In the genomic region with DNA sequence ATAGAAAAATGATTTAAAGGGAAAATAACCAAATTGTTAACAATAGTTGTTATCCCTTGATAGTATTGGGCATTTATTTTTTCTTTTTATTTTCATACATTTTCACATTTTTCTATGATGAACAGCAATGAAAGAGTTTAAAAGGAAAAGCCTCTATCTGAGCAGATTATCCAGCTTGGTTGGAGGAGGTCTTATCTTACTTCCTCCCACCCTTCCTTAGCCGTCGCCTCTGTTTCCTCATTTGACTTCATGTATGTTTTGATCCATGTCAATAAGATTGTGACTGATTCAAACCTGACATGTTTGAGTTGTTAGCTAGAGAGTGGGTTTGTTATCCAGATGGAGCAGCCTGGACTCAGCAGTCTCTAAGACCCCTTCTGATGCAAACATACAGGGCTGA, we compare ENCODE assay signal across 18 cellular contexts. TPM values are rescaled to one million over a fixed set of nuclear protein-coding genes. Genes with fewer than 3 reads are reported as not detected.
DNase-seq lines count a peak whose midpoint lies in the region; ATAC-seq and TF ChIP-seq lines count a peak whose summit lies in the region.
"Had no signal": no experiment of that assay in that cellular context is flagged by ENCODE, and none has a peak within 500 bp of the region (broad histone marks: within the 10 kb centered on the region; RNA-seq: fewer than 3 reads in every experiment).

No MANE protein-coding gene starts in this region.

- DNase-seq in CMK (ENCODE audit: low read depth), result peak; percentile 80
- DNase-seq in Kasumi-1 (lab: John Stamatoyannopoulos, UW), result peak; percentile 21 to 35
- no peak for DNase-seq in neuronal stem cell (ENCODE audit: low spot score)
- DNase-seq in T-helper 2 cell treated with Interferon-gamma antibody and Interleukin-4, amounts not matched to agents 5 μg/mL and 100 μg/mL, for 36 hours (ENCODE audit: low spot score), result no peak
- DNase-seq in NCI-H226, result no peak
- DNase-seq in Caco-2, result no peak
- DNase-seq: C1 segment of cervical spinal cord, MM.1S, NCI-H1092 treated with DMSO at 0.1 percent for 48 hours, NCI-H1694, NCI-H446, NCI-H748 treated with DMSO at 0.1 percent for 48 hours, SJCRH30 had no signal

- no peak overlapping the region for H3K4me3 ChIP-seq in neuronal stem cell (ENCODE audit: low read length in 2 of 2)
- no peak overlapping the region for H3K4me3 ChIP-seq in Caco-2 (ENCODE audit: low read depth, low read length)
- H3K4me3 ChIP-seq: A549, SJCRH30 had no signal

- no peaks in the 10 kb centered on the region for H3K9me3 Mint-ChIP-seq in T-helper 2 cell treated with Interferon-gamma antibody and Interleukin-4, amounts not matched to agents 5 μg/mL and 100 μg/mL, for 36 hours
- H3K9me3 Mint-ChIP-seq in Caco-2 (ENCODE audit: unreplicated experiment), result no peaks in the 10 kb centered on the region

- no peak overlapping the region for H3K18ac ChIP-seq in neuronal stem cell (ENCODE audit: low read length)

- POLR2A ChIA-PET in Caco-2 (lab: Charles Lee), result no interaction called here

- peak overlapping the region; percentile 70 for H3K27ac ChIP-seq in VCaP
- H3K27ac ChIP-seq in neuronal stem cell (replicated peaks; ENCODE audit: low read length), result no peak overlapping the region
- H3K27ac ChIP-seq: A549, KMS-11, RWPE1, SJCRH30 had no signal

- H4K91ac ChIP-seq in neuronal stem cell (ENCODE audit: low read depth, low read length, poor library complexity), result no peak overlapping the region

- H3K36me3 Mint-ChIP-seq in T-helper 2 cell treated with Interferon-gamma antibody and Interleukin-4, amounts not matched to agents 5 μg/mL and 100 μg/mL, for 36 hours (ENCODE audit: low read depth), result peaks cover 44% of the 10 kb centered on the region
- H3K36me3 Mint-ChIP-seq in Caco-2 (ENCODE audit: insufficient read depth, unreplicated experiment), result peaks cover 13% of the 10 kb centered on the region

- peak overlapping the region; percentile 55 for H3K23ac ChIP-seq in neuronal stem cell (ENCODE audit: low read depth, low read length, poor library complexity)

- H2BK15ac ChIP-seq in neuronal stem cell (ENCODE audit: low read length), result no peak overlapping the region

- H3K36me3 ChIP-seq in neuronal stem cell (replicated peaks in 1 of 2; ENCODE audit: control insufficient read depth in 2 of 2, insufficient read depth in 2 of 2, low read length in 2 of 2), result peaks cover 9 to 55% of the 10 kb centered on the region in 2 donors
- H3K36me3 ChIP-seq in Caco-2 (ENCODE audit: control insufficient read depth, insufficient read depth, low read length), result no peaks in the 10 kb centered on the region

- no peaks in the 10 kb centered on the region for H3K27me3 ChIP-seq in neuronal stem cell (ENCODE audit: control insufficient read depth in 3 of 3, insufficient read depth in 3 of 3, low read depth in 1 of 3, low read length in 3 of 3)
- H3K27me3 ChIP-seq in Caco-2 (replicated peaks; ENCODE audit: control insufficient read depth, insufficient read depth, low read length), result no peaks in the 10 kb centered on the region
- H3K27me3 ChIP-seq: SJCRH30 had no signal

- H3K79me1 ChIP-seq in neuronal stem cell (ENCODE audit: low read depth, low read length), result no peaks in the 10 kb centered on the region

- H3K4ac ChIP-seq in neuronal stem cell (ENCODE audit: low read length), result no peak overlapping the region

- H2BK5ac ChIP-seq in neuronal stem cell (ENCODE audit: low read length), result no peak overlapping the region

- H3K14ac ChIP-seq in neuronal stem cell (ENCODE audit: low read length), result no peak overlapping the region

- peaks cover 0 to 2% of the 10 kb centered on the region in 2 donors for H3K9me3 ChIP-seq in neuronal stem cell (replicated peaks in 1 of 2; ENCODE audit: control insufficient read depth in 2 of 2, insufficient read depth in 1 of 2, low read depth in 1 of 2, low read length in 2 of 2)
- H3K9me3 ChIP-seq in Caco-2, result no peaks in the 10 kb centered on the region
- H3K9me3 ChIP-seq: A549, SJCRH30 had no signal

- no peak overlapping the region for H2AFZ ChIP-seq in neuronal stem cell (ENCODE audit: low read length)

- H3K4me1 ChIP-seq in neuronal stem cell (ENCODE audit: control insufficient read depth in 2 of 2, insufficient read depth in 1 of 2, low read depth in 1 of 2, low read length in 2 of 2), result peaks cover 0 to 1% of the 10 kb centered on the region in 2 donors
- no peaks in the 10 kb centered on the region for H3K4me1 ChIP-seq in Caco-2
- H3K4me1 ChIP-seq: A549, SJCRH30 had no signal

- H3K4me2 ChIP-seq in neuronal stem cell (ENCODE audit: insufficient read depth, low read length, poor library complexity, severe bottlenecking), result no peak overlapping the region
- H3K4me2 ChIP-seq: A549, KMS-11 had no signal

- H3K4me1 Mint-ChIP-seq in T-helper 2 cell treated with Interferon-gamma antibody and Interleukin-4, amounts not matched to agents 5 μg/mL and 100 μg/mL, for 36 hours (ENCODE audit: low read depth), result peaks cover 9% of the 10 kb centered on the region
- no peaks in the 10 kb centered on the region for H3K4me1 Mint-ChIP-seq in Caco-2 (ENCODE audit: low read depth, unreplicated experiment)

- intact Hi-C loops in Caco-2 (cut with micrococcal nuclease; ENCODE audit: unreplicated experiment), result no loop called here

- no TSS peak for BruUV-seq in Caco-2 (replicated peaks; lab: Mats Ljungman, UMichigan)

- ATAC-seq in HG02763 (IDR thresholded peaks at IDR 0.05; ENCODE audit: unreplicated experiment), result no peak
- ATAC-seq: A549 had no signal

- no peak overlapping the region for H4K8ac ChIP-seq in neuronal stem cell (ENCODE audit: low read depth, low read length)

- H3K27ac Mint-ChIP-seq in T-helper 2 cell treated with Interferon-gamma antibody and Interleukin-4, amounts not matched to agents 5 μg/mL and 100 μg/mL, for 36 hours, result no peak overlapping the region
- H3K27ac Mint-ChIP-seq in Caco-2 (ENCODE audit: unreplicated experiment), result no peak overlapping the region

- CTCF ChIA-PET in Caco-2 (lab: Charles Lee), result no interaction called here

- H2BK12ac ChIP-seq in neuronal stem cell (ENCODE audit: low read length), result no peak overlapping the region

- no peak for TF ChIP-seq CTCF in VCaP (conservative IDR thresholded peaks at IDR 0.05)
- no peak for TF ChIP-seq CTCF in Caco-2 (IDR thresholded peaks at IDR 0.05; ENCODE audit: insufficient read depth in 1 of 2, low read depth in 1 of 2, low read length in 1 of 2, severe bottlenecking in 1 of 2, unreplicated experiment in 1 of 2)

- H3K27me3 Mint-ChIP-seq in T-helper 2 cell treated with Interferon-gamma antibody and Interleukin-4, amounts not matched to agents 5 μg/mL and 100 μg/mL, for 36 hours (ENCODE audit: low read depth), result no peaks in the 10 kb centered on the region
- H3K27me3 Mint-ChIP-seq in Caco-2 (ENCODE audit: insufficient read depth, unreplicated experiment), result no peaks in the 10 kb centered on the region

- no peak overlapping the region for H3K4me3 Mint-ChIP-seq in T-helper 2 cell treated with Interferon-gamma antibody and Interleukin-4, amounts not matched to agents 5 μg/mL and 100 μg/mL, for 36 hours
- H3K4me3 Mint-ChIP-seq in Caco-2 (ENCODE audit: unreplicated experiment), result no peak overlapping the region

- H2BK120ac ChIP-seq in neuronal stem cell (ENCODE audit: low read depth, low read length), result no peak overlapping the region

- H3K9ac ChIP-seq in neuronal stem cell (ENCODE audit: low read depth, low read length, poor library complexity), result no peak overlapping the region
- H3K9ac ChIP-seq: KMS-11 had no signal

- H2AK5ac ChIP-seq in neuronal stem cell (ENCODE audit: low read depth, low read length), result no peak overlapping the region

- WGBS in neuronal stem cell (ENCODE audit: extremely low coverage in 2 of 2, insufficient read length in 2 of 2, insufficient replicate concordance in 1 of 2), 2 donors, result no CpG with 5 or more reads among the region's 2 CpGs

RNA-seq across cellular contexts. Expression of a gene that starts 31.1 kb away (rescaled TPM):
- polyA plus RNA-seq in neuronal stem cell (2013, experiment 1 of 2), result 14.5 TPM
- polyA plus RNA-seq in neuronal stem cell (2013, experiment 2 of 2), result 16.1 TPM
- total RNA-seq in Caco-2 (2022), result 16.8 TPM in 2 replicates

RNA-seq across cellular contexts. Expression of a gene that starts 41.2 kb away (rescaled TPM):
- polyA plus RNA-seq in neuronal stem cell (2013, experiment 1 of 2), result 0.70 TPM
- polyA plus RNA-seq in neuronal stem cell (2013, experiment 2 of 2), result 0.54 TPM
- 0.30 TPM in 1 of 2 replicates, not detected in the other for total RNA-seq in Caco-2 (2022)

Comparison
In these comparisons a context has a peak if more than half of its experiments do, and no peak if none do; other contexts are left out.
1. DNase-seq: peak in CMK (single experiment) and Kasumi-1 (2 of 2); none in neuronal stem cell (single experiment), T-helper 2 cell treated with Interferon-gamma antibody and Interleukin-4, amounts not matched to agents 5 μg/mL and 100 μg/mL, for 36 hours (single experiment), NCI-H226 (single experiment) and Caco-2 (0 of 2).